In the genomic region with DNA sequence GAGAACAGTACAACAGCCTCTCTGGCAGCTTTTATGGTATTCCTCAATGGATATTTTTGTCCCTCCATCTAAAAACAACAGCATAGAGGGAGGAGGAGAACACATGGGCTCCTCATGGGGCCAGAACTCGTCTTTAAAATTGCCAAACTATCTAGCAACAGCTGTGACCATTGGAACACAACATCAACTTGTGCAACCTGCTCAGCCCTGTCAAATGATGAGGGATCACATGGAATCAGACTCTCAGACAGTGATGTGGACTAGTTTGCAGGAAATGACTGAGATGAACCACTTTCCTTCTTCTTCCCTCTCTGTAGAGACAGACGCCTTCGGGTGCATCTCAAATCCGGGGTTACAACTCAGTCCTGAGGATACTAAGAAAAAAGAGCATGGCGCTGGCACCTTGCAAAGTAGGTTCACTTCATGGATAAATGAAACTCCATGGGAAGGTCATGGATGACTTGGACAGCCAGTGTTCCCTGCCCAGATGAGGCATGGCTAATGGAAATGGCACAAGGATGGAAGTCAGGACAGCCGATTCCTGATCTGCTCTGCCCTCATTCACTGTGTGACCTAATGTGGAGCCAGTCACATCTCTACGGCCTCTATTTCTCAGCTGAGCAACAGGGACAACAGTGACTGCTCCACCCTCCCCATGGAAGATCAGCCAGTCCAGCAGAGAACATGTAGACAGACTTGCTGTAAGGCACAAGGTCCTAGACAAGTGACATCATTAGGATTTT, we compare ENCODE assay signal across 13 cellular contexts. TPM values are rescaled to one million over a fixed set of nuclear protein-coding genes. Genes with fewer than 3 reads are reported as not detected.
DNase-seq lines count a peak whose midpoint lies in the region; ATAC-seq and TF ChIP-seq lines count a peak whose summit lies in the region.
"Had no signal": no experiment of that assay in that cellular context is flagged by ENCODE, and none has a peak within 500 bp of the region (broad histone marks: within the 10 kb centered on the region; RNA-seq: fewer than 3 reads in every experiment).

No MANE protein-coding gene starts in this region.

- H3K27me3 ChIP-seq in body of pancreas (no peaks in the 10 kb centered on the region), left ventricle myocardium inferior (ENCODE audit: low read depth) (no peaks in the 10 kb centered on the region)

- ATAC-seq in body of pancreas (peak; percentile 21), GM18498 (IDR thresholded peaks at IDR 0.05; ENCODE audit: unreplicated experiment) (no peak), GM21786 (IDR thresholded peaks at IDR 0.05; ENCODE audit: unreplicated experiment) (no peak)
- ATAC-seq in stimulated activated naive B cell treated with anti-CD40 and anti-IgM and Interleukin-4, amounts not matched to agents 10 μg/mL and 1 μg/mL and 100 μg/mL, for 72 hours (replicated peaks), result no peak
- ATAC-seq: stimulated activated effector memory CD8-positive, alpha-beta T cell treated with anti-CD3 and anti-CD28 coated beads, Interleukin-12 subunit alpha, Interleukin-12 subunit beta, amount 100 ng/mL, for 72 hours had no signal

- no peak overlapping the region for H3K27ac ChIP-seq in body of pancreas
- peak overlapping the region; percentile 55 for H3K27ac ChIP-seq in left ventricle myocardium inferior (replicated peaks)

- H3K36me3 ChIP-seq in body of pancreas (replicated peaks in 1 of 2; ENCODE audit: insufficient read depth in 1 of 2, low read depth in 2 of 2) (peaks cover 0 to 7% of the 10 kb centered on the region in 2 donors), left ventricle myocardium inferior (peaks cover 24% of the 10 kb centered on the region)

- H3K36me3 Mint-ChIP-seq in stimulated activated naive B cell treated with anti-CD40 and anti-IgM and Interleukin-4, amounts not matched to agents 10 μg/mL and 1 μg/mL and 100 μg/mL, for 72 hours, result peaks cover 39 to 63% of the 10 kb centered on the region in 2 donors

- no peaks in the 10 kb centered on the region for H3K4me1 ChIP-seq in body of pancreas
- H3K4me1 ChIP-seq in left ventricle myocardium inferior, result peaks cover 55% of the 10 kb centered on the region

- TF ChIP-seq POLR2A in body of pancreas (IDR thresholded peaks at IDR 0.05), result no peak

- peaks cover 4% of the 10 kb centered on the region in 2 donors for H3K9me3 Mint-ChIP-seq in stimulated activated naive B cell treated with anti-CD40 and anti-IgM and Interleukin-4, amounts not matched to agents 10 μg/mL and 1 μg/mL and 100 μg/mL, for 72 hours
- H3K9me3 Mint-ChIP-seq: immature natural killer cell had no signal

- intact Hi-C loops in body of pancreas (cut with DNase I) (no loop called here), left ventricle myocardium inferior (cut with micrococcal nuclease) (no loop called here)

- peak overlapping the region; percentile 42 for H3K27ac Mint-ChIP-seq in stimulated activated naive B cell treated with anti-CD40 and anti-IgM and Interleukin-4, amounts not matched to agents 10 μg/mL and 1 μg/mL and 100 μg/mL, for 72 hours
- H3K27ac Mint-ChIP-seq: stimulated activated effector memory CD8-positive, alpha-beta T cell treated with anti-CD3 and anti-CD28 coated beads, Interleukin-12 subunit alpha, Interleukin-12 subunit beta, amount 100 ng/mL, for 72 hours had no signal

- H3K9me3 ChIP-seq in body of pancreas, result no peaks in the 10 kb centered on the region
- H3K9me3 ChIP-seq in left ventricle myocardium inferior (replicated peaks), result peaks cover 5% of the 10 kb centered on the region

- DNase-seq in GM04503 (ENCODE audit: low read depth), result peak; percentile 61
- DNase-seq in body of pancreas, result no peak
- DNase-seq in left ventricle myocardium inferior, result no peak
- DNase-seq in stimulated activated naive B cell treated with anti-CD40 and anti-IgM and Interleukin-4, amounts not matched to agents 10 μg/mL and 1 μg/mL and 100 μg/mL, for 72 hours, result no peak
- no peak for DNase-seq in NOMO-1 treated with dmso at 0.1 percent for 144 hours (lab: John Stamatoyannopoulos, UW; ENCODE audit: unreplicated experiment)
- no peak for DNase-seq in NCI-H1930 (lab: John Stamatoyannopoulos, UW)
- DNase-seq: activated effector memory CD4-positive, alpha-beta T cell treated with anti-CD3 and anti-CD28 coated beads, Interleukin-2, amount 50 U/mL, for 16 hours; immature natural killer cell; NCI-H2029 treated with DMSO at 0.1 percent for 48 hours; NCI-H526 had no signal

- no peak overlapping the region for H3K4me3 Mint-ChIP-seq in stimulated activated naive B cell treated with anti-CD40 and anti-IgM and Interleukin-4, amounts not matched to agents 10 μg/mL and 1 μg/mL and 100 μg/mL, for 72 hours
- H3K4me3 Mint-ChIP-seq: immature natural killer cell; stimulated activated effector memory CD8-positive, alpha-beta T cell treated with anti-CD3 and anti-CD28 coated beads, Interleukin-12 subunit alpha, Interleukin-12 subunit beta, amount 100 ng/mL, for 72 hours had no signal

- H3K27me3 Mint-ChIP-seq in stimulated activated naive B cell treated with anti-CD40 and anti-IgM and Interleukin-4, amounts not matched to agents 10 μg/mL and 1 μg/mL and 100 μg/mL, for 72 hours, result no peaks in the 10 kb centered on the region

- no peak overlapping the region for H3K4me3 ChIP-seq in body of pancreas
- no peak overlapping the region for H3K4me3 ChIP-seq in left ventricle myocardium inferior

- H3K4me1 Mint-ChIP-seq in stimulated activated naive B cell treated with anti-CD40 and anti-IgM and Interleukin-4, amounts not matched to agents 10 μg/mL and 1 μg/mL and 100 μg/mL, for 72 hours, result peaks cover 14 to 23% of the 10 kb centered on the region in 2 donors
- H3K4me1 Mint-ChIP-seq: immature natural killer cell had no signal

- 95% methylated on average over 7 of the region's 7 CpGs for WGBS in body of pancreas, 2 donors

- TF ChIP-seq CTCF in body of pancreas (IDR thresholded peaks at IDR 0.05) (no peak), left ventricle myocardium inferior (IDR thresholded peaks at IDR 0.05; ENCODE audit: borderline replicate concordance) (no peak)

RNA-seq across cellular contexts. Expression of a gene that starts 24.6 kb away (rescaled TPM):
- total RNA-seq in body of pancreas, result 1 to 10 TPM in 1 of 2 donors, not detected in 1; 2.6 TPM
- total RNA-seq in left ventricle myocardium inferior, result 1.3 TPM
